28 cellular contexts compared by ENCODE assay signal in the genomic region with DNA sequence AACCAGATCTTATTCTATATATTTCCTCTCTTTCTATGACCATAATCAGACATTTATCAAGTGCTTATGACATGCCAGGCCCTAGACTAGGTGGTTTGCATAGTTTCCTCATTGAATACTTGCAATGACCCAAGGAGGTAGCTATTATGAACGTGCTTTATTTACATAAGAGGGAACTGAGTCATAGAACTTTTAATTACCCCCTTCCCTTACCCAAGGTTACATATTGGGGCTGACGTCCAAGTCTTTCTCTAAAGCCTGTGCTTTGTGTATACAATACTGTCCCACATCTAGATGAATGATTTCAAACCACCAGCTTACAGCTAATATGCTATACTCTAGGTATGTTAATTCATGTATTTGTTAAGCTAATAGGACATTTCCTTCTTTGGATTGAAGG.
DNase-seq lines count a peak whose midpoint lies in the region; ATAC-seq and TF ChIP-seq lines count a peak whose summit lies in the region.
"Had no signal": no experiment of that assay in that cellular context is flagged by ENCODE, and none has a peak within 500 bp of the region (broad histone marks: within the 10 kb centered on the region; RNA-seq: fewer than 3 reads in every experiment).

No MANE protein-coding gene starts in this region.

- intact Hi-C loops in activated CD4-positive, alpha-beta T cell treated with anti-CD3 and anti-CD28 coated beads, Interleukin-2, amount 10 ng/mL, durations not matched to agents 24 days and 14 days (cut with micrococcal nuclease), result no loop called here
- intact Hi-C loops in sigmoid colon (cut with DNase I), result no loop called here

- H3K4me3 Mint-ChIP-seq in activated CD4-positive, alpha-beta T cell treated with anti-CD3 and anti-CD28 coated beads, Interleukin-2, amount 10 ng/mL, durations not matched to agents 24 days and 14 days, result no peak overlapping the region
- H3K4me3 Mint-ChIP-seq: activated naive CD8-positive, alpha-beta T cell treated with anti-CD3 and anti-CD28 coated beads, Interleukin-2, amount 10 ng/mL, durations not matched to agents 7 days and 5 days; CD4-positive, CD25-positive, alpha-beta regulatory T cell; central memory CD8-positive, alpha-beta T cell; dendritic cell treated with granulocyte-macrophage colony-stimulating factor and Interleukin-4, amounts not matched to agents 40 ng/mL and 50 ng/mL, for 4 days; natural killer cell treated with Interleukin-12 subunit alpha and Interleukin-12 subunit beta and Interleukin-15 and Interleukin-18, amount 100 ng/mL, for 72 hours; type B pancreatic cell; WTC11 had no signal

- no peaks in the 10 kb centered on the region for H3K4me1 ChIP-seq in sigmoid colon
- H3K4me1 ChIP-seq: ascending aorta had no signal

- 31 to 52% methylated on average over 2 of the region's 2 CpGs for WGBS in sigmoid colon, 2 donors

- H3K27me3 ChIP-seq in sigmoid colon, result no peaks in the 10 kb centered on the region
- H3K27me3 ChIP-seq: ascending aorta, esophagus squamous epithelium had no signal

- no peak for TF ChIP-seq POLR2A in sigmoid colon (IDR thresholded peaks at IDR 0.05)

- no peaks in the 10 kb centered on the region for H3K36me3 Mint-ChIP-seq in activated CD4-positive, alpha-beta T cell treated with anti-CD3 and anti-CD28 coated beads, Interleukin-2, amount 10 ng/mL, durations not matched to agents 24 days and 14 days (ENCODE audit: low read depth)
- H3K36me3 Mint-ChIP-seq: activated naive CD8-positive, alpha-beta T cell treated with anti-CD3 and anti-CD28 coated beads, Interleukin-2, amount 10 ng/mL, durations not matched to agents 7 days and 5 days; CD4-positive, CD25-positive, alpha-beta regulatory T cell; type B pancreatic cell; WTC11 had no signal

- H3K27me3 Mint-ChIP-seq in activated CD4-positive, alpha-beta T cell treated with anti-CD3 and anti-CD28 coated beads, Interleukin-2, amount 10 ng/mL, durations not matched to agents 24 days and 14 days, result peaks cover 2% of the 10 kb centered on the region
- H3K27me3 Mint-ChIP-seq: dendritic cell treated with granulocyte-macrophage colony-stimulating factor and Interleukin-4, amounts not matched to agents 40 ng/mL and 50 ng/mL, for 4 days had no signal

- DNase-seq in activated CD4-positive, alpha-beta T cell treated with anti-CD3 and anti-CD28 coated beads, Interleukin-2, amount 10 ng/mL, durations not matched to agents 24 days and 14 days, result peak; percentile 6
- no peak for DNase-seq in activated CD4-positive, alpha-beta T cell treated with anti-CD3 and anti-CD28 coated beads for 1 hour
- peak; percentile 5 for DNase-seq in RWPE1 (ENCODE audit: low spot score)
- no peak for DNase-seq in NCI-H748 (lab: John Stamatoyannopoulos, UW; ENCODE audit: unreplicated experiment)
- DNase-seq in sigmoid colon, result no peak
- no peak for DNase-seq in NCI-H82 treated with DMSO at 0.1 percent for 48 hours (lab: John Stamatoyannopoulos, UW; ENCODE audit: unreplicated experiment)
- DNase-seq in activated T-cell treated with anti-CD3 and anti-CD28 coated beads, Interleukin-2, amount 50 U/mL, for 1 hour, result no peak
- DNase-seq: activated CD4-positive, alpha-beta T cell treated with anti-CD3 and anti-CD28 coated beads, Interleukin-2, amount 50 U/mL, for 1 hour; activated gamma-delta T cell treated with Interleukin-2 at 50 U/mL for 16 hours; activated naive CD8-positive, alpha-beta T cell treated with anti-CD3 and anti-CD28 coated beads, Interleukin-2, amount 10 ng/mL, durations not matched to agents 7 days and 5 days; activated T-cell treated with anti-CD3 and anti-CD28 coated beads, Interleukin-2, amount 50 U/mL, for 48 hours; AML-193; CD4-positive, CD25-positive, alpha-beta regulatory T cell; esophagus squamous epithelium; HCEC 1CT; hippocampal formation; Kasumi-1; NCI-H1694; RPMI8226; stimulated activated naive CD4-positive, alpha-beta T cell had no signal

- no peak overlapping the region for H3K27ac Mint-ChIP-seq in activated CD4-positive, alpha-beta T cell treated with anti-CD3 and anti-CD28 coated beads, Interleukin-2, amount 10 ng/mL, durations not matched to agents 24 days and 14 days
- H3K27ac Mint-ChIP-seq: activated naive CD8-positive, alpha-beta T cell treated with anti-CD3 and anti-CD28 coated beads, Interleukin-2, amount 10 ng/mL, durations not matched to agents 7 days and 5 days; dendritic cell treated with granulocyte-macrophage colony-stimulating factor and Interleukin-4, amounts not matched to agents 40 ng/mL and 50 ng/mL, for 4 days; natural killer cell treated with Interleukin-12 subunit alpha and Interleukin-12 subunit beta and Interleukin-15 and Interleukin-18, amount 100 ng/mL, for 72 hours; type B pancreatic cell; WTC11 had no signal

- H3K9me3 ChIP-seq in sigmoid colon, result no peaks in the 10 kb centered on the region
- H3K9me3 ChIP-seq: ascending aorta, esophagus squamous epithelium had no signal

- no peaks in the 10 kb centered on the region for H3K36me3 ChIP-seq in sigmoid colon
- H3K36me3 ChIP-seq: ascending aorta, esophagus squamous epithelium had no signal

- TF ChIP-seq EP300 in sigmoid colon (IDR thresholded peaks at IDR 0.05), result no peak

- POLR2A ChIA-PET in RWPE1 (lab: Yijun Ruan, JAX; ENCODE audit: low non-redundant PET), result no interaction called here

- peak; percentile 71 for ATAC-seq in esophagus mucosa
- ATAC-seq: natural killer cell treated with Interleukin-12 subunit alpha and Interleukin-12 subunit beta and Interleukin-15 and Interleukin-18, amount 100 ng/mL, for 72 hours; WTC11 had no signal

- H3K4me3 ChIP-seq in sigmoid colon, result no peak overlapping the region
- H3K4me3 ChIP-seq: ascending aorta, esophagus squamous epithelium had no signal

- CTCF ChIA-PET in RWPE1 (lab: Yijun Ruan, JAX), result interaction anchor here (0.6 to 1.1 kb wide), 2 partner anchors 11 to 326 kb away, joined by 3 to 5 read pairs; no protein-coding TSS in a partner anchor

- no peak for TF ChIP-seq CTCF in RWPE1 (conservative IDR thresholded peaks at IDR 0.05; ENCODE audit: low read depth)
- TF ChIP-seq CTCF in sigmoid colon (IDR thresholded peaks at IDR 0.05), result no peak

- no peaks in the 10 kb centered on the region for H3K9me3 Mint-ChIP-seq in activated CD4-positive, alpha-beta T cell treated with anti-CD3 and anti-CD28 coated beads, Interleukin-2, amount 10 ng/mL, durations not matched to agents 24 days and 14 days
- H3K9me3 Mint-ChIP-seq: activated naive CD8-positive, alpha-beta T cell treated with anti-CD3 and anti-CD28 coated beads, Interleukin-2, amount 10 ng/mL, durations not matched to agents 7 days and 5 days; central memory CD8-positive, alpha-beta T cell; natural killer cell treated with Interleukin-12 subunit alpha and Interleukin-12 subunit beta and Interleukin-15 and Interleukin-18, amount 100 ng/mL, for 72 hours; type B pancreatic cell; WTC11 had no signal

- H3K27ac ChIP-seq in RWPE1 (no peak overlapping the region), sigmoid colon (no peak overlapping the region)
- H3K27ac ChIP-seq: 22Rv1, ascending aorta, esophagus squamous epithelium had no signal

- H3K4me1 Mint-ChIP-seq in activated CD4-positive, alpha-beta T cell treated with anti-CD3 and anti-CD28 coated beads, Interleukin-2, amount 10 ng/mL, durations not matched to agents 24 days and 14 days, result no peaks in the 10 kb centered on the region
- H3K4me1 Mint-ChIP-seq: activated naive CD8-positive, alpha-beta T cell treated with anti-CD3 and anti-CD28 coated beads, Interleukin-2, amount 10 ng/mL, durations not matched to agents 7 days and 5 days; CD4-positive, CD25-positive, alpha-beta regulatory T cell; central memory CD8-positive, alpha-beta T cell had no signal

Comparison
In these comparisons a context has a peak if more than half of its experiments do, and no peak if none do; other contexts are left out.
1. DNase-seq: peak in activated CD4-positive, alpha-beta T cell treated with anti-CD3 and anti-CD28 coated beads, Interleukin-2, amount 10 ng/mL, durations not matched to agents 24 days and 14 days (single experiment) and RWPE1 (single experiment); none in activated CD4-positive, alpha-beta T cell treated with anti-CD3 and anti-CD28 coated beads for 1 hour (single experiment), NCI-H748 (single experiment), sigmoid colon (single experiment), NCI-H82 treated with DMSO at 0.1 percent for 48 hours (single experiment) and activated T-cell treated with anti-CD3 and anti-CD28 coated beads, Interleukin-2, amount 50 U/mL, for 1 hour (single experiment).